ENCODE assay signal across 6 cellular contexts in genomic region chr9:137021979-137022619, GRCh38. TPM values are rescaled to one million over a fixed set of nuclear protein-coding genes. Genes with fewer than 3 reads are reported as not detected.
DNase-seq lines count a peak whose midpoint lies in the region; ATAC-seq lines count a peak whose summit lies in the region.

No MANE protein-coding gene starts in this region.

- DNase-seq in left cardiac atrium (peak; percentile 61), cardiac septum (ENCODE audit: low spot score) (no peak), left ventricle myocardium superior (peak; percentile 58)
- DNase-seq in activated CD4-positive, alpha-beta memory T cell treated with anti-CD3 and anti-CD28 coated beads for 36 hours, result peak; percentile 89
- DNase-seq in stimulated activated CD8-positive, alpha-beta memory T cell treated with anti-CD3 and anti-CD28 coated beads, Interleukin-7, amount 100 ng/mL, for 24 hours (ENCODE audit: low read depth), result peak; percentile 60

- no peak overlapping the region for H3K4me3 Mint-ChIP-seq in activated CD4-positive, alpha-beta memory T cell treated with anti-CD3 and anti-CD28 coated beads for 36 hours

- intact Hi-C loops in left cardiac atrium (cut with DNase I) (no loop called here), cardiac septum (cut with DNase I) (no loop called here), left ventricle myocardium superior (cut with micrococcal nuclease) (no loop called here)
- intact Hi-C loops in activated CD4-positive, alpha-beta memory T cell treated with anti-CD3 and anti-CD28 coated beads for 36 hours (cut with micrococcal nuclease), result no loop called here

- POLR2A ChIA-PET in activated CD4-positive, alpha-beta memory T cell treated with anti-CD3 and anti-CD28 coated beads for 36 hours (lab: Charles Lee), result no interaction called here

- no peak overlapping the region for H3K27ac Mint-ChIP-seq in activated CD4-positive, alpha-beta memory T cell treated with anti-CD3 and anti-CD28 coated beads for 36 hours

- no peaks in the 10 kb centered on the region for H3K27me3 Mint-ChIP-seq in activated CD4-positive, alpha-beta memory T cell treated with anti-CD3 and anti-CD28 coated beads for 36 hours

- ATAC-seq in left cardiac atrium (peak; percentile 27 to 49), left ventricle myocardium superior (peak; percentile 16), HG02588 (IDR thresholded peaks at IDR 0.05; ENCODE audit: unreplicated experiment) (no peak)

- no peaks in the 10 kb centered on the region for H3K9me3 Mint-ChIP-seq in activated CD4-positive, alpha-beta memory T cell treated with anti-CD3 and anti-CD28 coated beads for 36 hours

- H3K4me1 Mint-ChIP-seq in activated CD4-positive, alpha-beta memory T cell treated with anti-CD3 and anti-CD28 coated beads for 36 hours (ENCODE audit: low read depth), result peaks cover under 1% of the 10 kb centered on the region

- H3K36me3 Mint-ChIP-seq in activated CD4-positive, alpha-beta memory T cell treated with anti-CD3 and anti-CD28 coated beads for 36 hours, result no peaks in the 10 kb centered on the region

- CTCF ChIA-PET in activated CD4-positive, alpha-beta memory T cell treated with anti-CD3 and anti-CD28 coated beads for 36 hours (lab: Charles Lee), result interaction anchor here (0.8 to 2.8 kb wide), 4 partner anchors 13 to 180 kb away, joined by 3 to 14 read pairs (median 4); partner anchors contain the start of genes AJM1 and NPDC1

RNA-seq across cellular contexts. Expression of gene ABCA2, which starts 5.9 kb away (rescaled TPM):
- total RNA-seq in left cardiac atrium, result 10 to 100 TPM; 30.0 to 33.2 TPM
- 41.5 TPM for total RNA-seq in cardiac septum
- 10 to 100 TPM; 22.1 to 22.9 TPM for total RNA-seq in activated CD4-positive, alpha-beta memory T cell treated with anti-CD3 and anti-CD28 coated beads for 36 hours
- total RNA-seq in left ventricle myocardium superior, result 33.8 TPM

RNA-seq across cellular contexts. Expression of gene FUT7, which starts 9.8 kb away (rescaled TPM):
- total RNA-seq in left cardiac atrium (under 1 TPM; 0.24 to 0.35 TPM), cardiac septum (0.22 TPM), left ventricle myocardium superior (0.17 TPM)
- total RNA-seq in activated CD4-positive, alpha-beta memory T cell treated with anti-CD3 and anti-CD28 coated beads for 36 hours, result 1 to 10 TPM in 1 of 2 experiments, under 1 TPM in 1; 0.85 to 1.3 TPM

RNA-seq across cellular contexts. Expression of gene NPDC1, which starts 23.9 kb away (rescaled TPM):
- total RNA-seq in left cardiac atrium, result 10 to 100 TPM; 75.4 to 87.3 TPM
- total RNA-seq in cardiac septum, result 96.4 TPM
- total RNA-seq in activated CD4-positive, alpha-beta memory T cell treated with anti-CD3 and anti-CD28 coated beads for 36 hours, result 10 to 100 TPM; 36.0 to 42.6 TPM
- total RNA-seq in left ventricle myocardium superior, result 59.0 TPM

RNA-seq across cellular contexts. Expression of gene CLIC3, which starts 25.7 kb away (rescaled TPM):
- total RNA-seq in left cardiac atrium (1 to 10 TPM; 2.6 to 8.5 TPM), cardiac septum (12.9 TPM), left ventricle myocardium superior (1.7 TPM)
- total RNA-seq in activated CD4-positive, alpha-beta memory T cell treated with anti-CD3 and anti-CD28 coated beads for 36 hours, result under 1 TPM; 0.43 to 0.61 TPM

RNA-seq across cellular contexts. Expression of gene PAXX, which starts 29.9 kb away (rescaled TPM):
- total RNA-seq in left cardiac atrium (10 to 100 TPM; 25.4 to 30.2 TPM), cardiac septum (26.0 TPM), left ventricle myocardium superior (23.9 TPM)
- 10 to 100 TPM; 71.0 to 71.2 TPM for total RNA-seq in activated CD4-positive, alpha-beta memory T cell treated with anti-CD3 and anti-CD28 coated beads for 36 hours
